In genomic region chr12:40106655-40107054, GRCh38 we compare ENCODE assay signal across 8 cellular contexts. TPM values are rescaled to one million over a fixed set of nuclear protein-coding genes. Genes with fewer than 3 reads are reported as not detected.
DNase-seq lines count a peak whose midpoint lies in the region; ATAC-seq, FAIRE-seq and TF ChIP-seq lines count a peak whose summit lies in the region.

No MANE protein-coding gene starts in this region.

- WGBS in A549 (ENCODE audit: missing lambda C conversion rate): 63% methylated on average over 6 of the region's 6 CpGs
- 79 to 82% methylated on average over 6 of the region's 6 CpGs for WGBS in body of pancreas, 2 donors

- H3K36me3 Mint-ChIP-seq in astrocyte (ENCODE audit: low read depth, unreplicated experiment): peaks cover 2% of the 10 kb centered on the region

- peak overlapping the region; percentile 83 for H3K4me3 Mint-ChIP-seq in astrocyte (ENCODE audit: unreplicated experiment)

- intact Hi-C loops in body of pancreas (cut with DNase I): no loop called here

- DNase-seq in A549 (ENCODE audit: low read depth in 1 of 2, low spot score in 1 of 2): no peak
- no peak for DNase-seq in astrocyte (ENCODE audit: low read depth)
- DNase-seq in effector CD4-positive, alpha-beta T cell: no peak
- DNase-seq in body of pancreas: no peak

- H3K4me2 ChIP-seq in A549: peak overlapping the region; percentile 82
- H3K4me2 ChIP-seq in astrocyte (ENCODE audit: low read length): peak overlapping the region; percentile 92

- ATAC-seq in A549 (no peak), body of pancreas (no peak), HG02759 (IDR thresholded peaks at IDR 0.05; ENCODE audit: unreplicated experiment) (no peak), HG03460 (IDR thresholded peaks at IDR 0.05; ENCODE audit: unreplicated experiment) (no peak)

- H3K9me3 Mint-ChIP-seq in astrocyte (ENCODE audit: unreplicated experiment): no peaks in the 10 kb centered on the region

- H3K36me3 ChIP-seq in HUES6 (ENCODE audit: control insufficient read depth, insufficient read depth, low read length) (no peaks in the 10 kb centered on the region), astrocyte (ENCODE audit: insufficient read depth, low read length) (no peaks in the 10 kb centered on the region), muscle layer of duodenum (ENCODE audit: control insufficient read depth in 1 of 2, insufficient read depth in 2 of 2, low read length in 2 of 2) (no peaks in the 10 kb centered on the region), body of pancreas (replicated peaks in 1 of 2; ENCODE audit: insufficient read depth in 1 of 2, low read depth in 2 of 2) (no peaks in the 10 kb centered on the region)

- H3K27ac ChIP-seq in A549: no peak overlapping the region
- no peak overlapping the region for H3K27ac ChIP-seq in HUES6 (ENCODE audit: low read depth, low read length)
- H3K27ac ChIP-seq in astrocyte (ENCODE audit: low read depth, low read length): no peak overlapping the region
- peak overlapping the region; percentile 61 for H3K27ac ChIP-seq in muscle layer of duodenum (ENCODE audit: low read length)
- H3K27ac ChIP-seq in body of pancreas: peak overlapping the region in 2 of 4 donors; percentile 87 to 89

- H3K27me3 ChIP-seq in HUES6 (ENCODE audit: control insufficient read depth, insufficient read depth, low read length): peaks cover 9% of the 10 kb centered on the region
- peaks cover 3% of the 10 kb centered on the region for H3K27me3 ChIP-seq in astrocyte (ENCODE audit: insufficient read depth, low read length)
- H3K27me3 ChIP-seq in muscle layer of duodenum (ENCODE audit: low read depth, low read length): no peaks in the 10 kb centered on the region
- no peaks in the 10 kb centered on the region for H3K27me3 ChIP-seq in body of pancreas

- peaks cover 9% of the 10 kb centered on the region for H3K4me1 Mint-ChIP-seq in astrocyte (ENCODE audit: low read depth, unreplicated experiment)

- POLR2A ChIA-PET in A549 (lab: Yijun Ruan, JAX): no interaction called here

- TF ChIP-seq POLR2A in A549 (IDR thresholded peaks at IDR 0.05; ENCODE audit: low read length) (no peak), body of pancreas (IDR thresholded peaks at IDR 0.05) (no peak)

- no peaks in the 10 kb centered on the region for H3K27me3 Mint-ChIP-seq in astrocyte (ENCODE audit: low read depth, unreplicated experiment)

- peaks cover 3% of the 10 kb centered on the region; the same call in 1 of the 3 replicates for H3K4me1 ChIP-seq in A549
- H3K4me1 ChIP-seq in HUES6 (ENCODE audit: control insufficient read depth, insufficient read depth, low read length): peaks cover 28% of the 10 kb centered on the region
- H3K4me1 ChIP-seq in astrocyte (ENCODE audit: insufficient read depth, low read length): peaks cover 10% of the 10 kb centered on the region
- H3K4me1 ChIP-seq in muscle layer of duodenum (ENCODE audit: control insufficient read depth in 1 of 2, insufficient read depth in 2 of 2, low read length in 2 of 2): peaks cover 4 to 18% of the 10 kb centered on the region in 2 donors
- peaks cover 41% of the 10 kb centered on the region for H3K4me1 ChIP-seq in body of pancreas

- TF ChIP-seq RAD21 in A549 (conservative IDR thresholded peaks at IDR 0.05 in 1 of 2, IDR thresholded peaks at IDR 0.05 in 1 of 2): no peak

- no peak overlapping the region for H2AFZ ChIP-seq in astrocyte (ENCODE audit: low read depth, low read length)

- TF ChIP-seq CTCF in A549 (IDR thresholded peaks at IDR 0.05) (no peak), astrocyte (IDR thresholded peaks at IDR 0.05; ENCODE audit: insufficient read depth, low read depth, low read length) (no peak), body of pancreas (IDR thresholded peaks at IDR 0.05) (no peak)

- CTCF ChIA-PET in A549 (lab: Yijun Ruan, JAX): interaction anchor here (0.6 to 6.6 kb wide), 27 partner anchors 8 to 353 kb away, joined by 3 to 66 read pairs (median 4); no protein-coding TSS in a partner anchor

- peak overlapping the region; percentile 30 for H3K27ac Mint-ChIP-seq in astrocyte (ENCODE audit: unreplicated experiment)

- FAIRE-seq in A549 (lab: Jason Lieb, UNC) (no peak), astrocyte (lab: Jason Lieb, UNC) (no peak)

- H3K4me3 ChIP-seq in A549: no peak overlapping the region
- H3K4me3 ChIP-seq in HUES6 (ENCODE audit: low read depth, low read length): peak overlapping the region; percentile 97; the same call in 1 of the 2 replicates
- H3K4me3 ChIP-seq in astrocyte (ENCODE audit: insufficient read depth, low read depth, low read length): no peak overlapping the region
- peak overlapping the region; percentile 90 to 95 for H3K4me3 ChIP-seq in muscle layer of duodenum (ENCODE audit: low read depth in 1 of 2, low read length in 2 of 2)
- H3K4me3 ChIP-seq in body of pancreas: no peak overlapping the region

- TF ChIP-seq EP300 in A549 (IDR thresholded peaks at IDR 0.05): no peak

- H3K9me3 ChIP-seq in A549 (no peaks in the 10 kb centered on the region), HUES6 (ENCODE audit: control insufficient read depth, insufficient read depth, low read depth, low read length) (no peaks in the 10 kb centered on the region), astrocyte (ENCODE audit: insufficient read depth, low read depth, low read length) (no peaks in the 10 kb centered on the region), muscle layer of duodenum (ENCODE audit: control insufficient read depth in 1 of 2, low read length in 2 of 2) (no peaks in the 10 kb centered on the region), body of pancreas (no peaks in the 10 kb centered on the region)

- no peak overlapping the region for H3K9ac ChIP-seq in HUES6 (ENCODE audit: low read length)
- H3K9ac ChIP-seq in astrocyte (ENCODE audit: low read length): no peak overlapping the region

- H3K79me2 ChIP-seq in astrocyte (ENCODE audit: insufficient read depth, low read length): peaks cover 5% of the 10 kb centered on the region

- H4K20me1 ChIP-seq in astrocyte (ENCODE audit: insufficient read depth, low read length): peaks cover 15% of the 10 kb centered on the region

TF ChIP-seq in A549, 52 proteins besides CTCF, POLR2A, EP300 and RAD21:
- no peak for TF ChIP-seq ZFP36 (IDR thresholded peaks at IDR 0.05; ENCODE audit: borderline replicate concordance, partially characterized antibody)
- TF ChIP-seq NR3C1 (IDR thresholded peaks at IDR 0.05): no peak
- no peak for TF ChIP-seq CBX2 (IDR thresholded peaks at IDR 0.05; ENCODE audit: borderline replicate concordance, low read depth)
- no peak for TF ChIP-seq FOXS1 (CRISPR knock-in tag; IDR thresholded peaks at IDR 0.05)
- no peak for TF ChIP-seq HOXB5 (CRISPR knock-in tag; IDR thresholded peaks at IDR 0.05)
- TF ChIP-seq HES2 (IDR thresholded peaks at IDR 0.05): no peak
- no peak for TF ChIP-seq POLR2AphosphoS2 (conservative IDR thresholded peaks at IDR 0.05; ENCODE audit: low read length)
- no peak for TF ChIP-seq HEYL (CRISPR knock-in tag; IDR thresholded peaks at IDR 0.05)
- TF ChIP-seq RNF2 (IDR thresholded peaks at IDR 0.05; ENCODE audit: borderline replicate concordance, low read depth): no peak
- TF ChIP-seq MAZ (IDR thresholded peaks at IDR 0.05; ENCODE audit: borderline replicate concordance, low read depth, low read length): no peak
- no peak for TF ChIP-seq HOXB13 (CRISPR knock-in tag; IDR thresholded peaks at IDR 0.05; ENCODE audit: low read depth)
- TF ChIP-seq ZNF302 (CRISPR knock-in tag; IDR thresholded peaks at IDR 0.05): no peak
- no peak for TF ChIP-seq JUN (IDR thresholded peaks at IDR 0.05)
- TF ChIP-seq ZSCAN20 (CRISPR knock-in tag; IDR thresholded peaks at IDR 0.05): no peak
- no peak for TF ChIP-seq MAFK (IDR thresholded peaks at IDR 0.05; ENCODE audit: partially characterized antibody)
- no peak for TF ChIP-seq E2F6 (IDR thresholded peaks at IDR 0.05; ENCODE audit: borderline replicate concordance, low read depth)
- no peak for TF ChIP-seq EHF (CRISPR knock-in tag; IDR thresholded peaks at IDR 0.05)
- no peak for TF ChIP-seq RFX5 (IDR thresholded peaks at IDR 0.05)
- TF ChIP-seq GATA3 (IDR thresholded peaks at IDR 0.05; ENCODE audit: borderline replicate concordance): no peak
- no peak for TF ChIP-seq BHLHE40 (IDR thresholded peaks at IDR 0.05; ENCODE audit: low read depth, low read length)

RNA-seq across cellular contexts. Expression of gene SLC2A13, which starts 0.8 kb away (rescaled TPM):
- 7.1 and 8.2 TPM in 2 replicates for polyA plus RNA-seq in A549 (2011; rRNA removed)
- polyA plus RNA-seq in A549 (2012; cell fraction: cytosol; rRNA removed): 1.6 and 2.2 TPM in 2 replicates
- polyA plus RNA-seq in A549 (2012; cell fraction: nucleus; rRNA removed): 1.9 and 2.1 TPM in 2 replicates
- 2.5 to 4.5 TPM (median 4.0 TPM) in 3 replicates for polyA plus RNA-seq in A549 (2017; fragmentation: RNase III; extraction: RNeasy Plus Mini Kit Qiagen cat#74134 plus additional on column Dnase treatment)
- 11.1 and 11.8 TPM in 2 replicates for polyA minus RNA-seq in A549 (2011; rRNA and poly(A)+ RNA removed)
- 10.2 and 10.7 TPM in 2 replicates for total RNA-seq in astrocyte
- total RNA-seq in body of pancreas: 10 to 100 TPM; 21.0 to 41.9 TPM

Comparison
In these comparisons a context has a peak if more than half of its experiments do, and no peak if none do; other contexts are left out.
1. H3K4me3 ChIP-seq: peak in HUES6 (single experiment) and muscle layer of duodenum (2 of 2); none in A549 (single experiment), astrocyte (single experiment) and body of pancreas (0 of 2).